ENCODE assay signal across 10 cellular contexts in the genomic region with DNA sequence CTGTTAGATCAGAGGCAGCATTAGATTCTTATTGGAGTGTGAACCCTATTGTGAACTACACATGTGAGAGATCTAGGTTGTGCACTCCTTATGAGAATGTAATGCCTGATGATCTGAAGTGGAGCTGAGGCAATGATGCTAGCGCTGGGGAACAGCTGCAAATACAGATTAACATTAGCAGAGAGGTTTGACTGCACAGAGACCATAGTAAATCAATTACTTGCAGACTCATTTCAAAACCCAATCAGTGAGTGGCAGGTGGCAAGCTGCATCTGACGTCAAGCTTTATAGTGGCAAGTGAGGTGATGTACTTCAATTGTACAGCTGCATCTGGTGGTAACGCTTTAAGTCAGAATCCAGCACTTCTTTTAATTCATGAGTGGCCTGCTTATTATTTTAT.
DNase-seq lines count a peak whose midpoint lies in the region; ATAC-seq and TF ChIP-seq lines count a peak whose summit lies in the region.
"Had no signal": no experiment of that assay in that cellular context is flagged by ENCODE, and none has a peak within 500 bp of the region (broad histone marks: within the 10 kb centered on the region; RNA-seq: fewer than 3 reads in every experiment).

No MANE protein-coding gene starts in this region.

- DNase-seq in SK-N-DZ (ENCODE audit: low spot score) (peak; percentile 57), MM.1S (no peak), HuH-7 (ENCODE audit: low spot score) (no peak), thyroid gland (no peak), mesothelial cell of epicardium (ENCODE audit: low spot score in 2 of 2, unreplicated experiment in 2 of 2) (no peak)
- DNase-seq: SIG-M5 had no signal

- no peak overlapping the region for H3K9ac ChIP-seq in MM.1S (ENCODE audit: low read length)

- H3F3A ChIP-seq in MM.1S (ENCODE audit: insufficient read depth, low read length), result no peaks in the 10 kb centered on the region

- 94 to 97% methylated on average over 3 of the region's 3 CpGs for WGBS in thyroid gland, 2 donors

- H3K4me3 ChIP-seq in MM.1S (ENCODE audit: low read length) (no peak overlapping the region), thyroid gland (replicated peaks in 1 of 3) (no peak overlapping the region)

- H3K27me3 ChIP-seq in MM.1S (replicated peaks; ENCODE audit: insufficient read depth, low read length) (no peaks in the 10 kb centered on the region), thyroid gland (no peaks in the 10 kb centered on the region)

- intact Hi-C loops in thyroid gland (cut with DNase I), result no loop called here

- H3K4me3 Mint-ChIP-seq in mesothelial cell of epicardium, result no peak overlapping the region
- H3K4me3 Mint-ChIP-seq: IgD-negative memory B cell had no signal

- TF ChIP-seq CTCF in MM.1S (IDR thresholded peaks at IDR 0.05; ENCODE audit: low read length), result no peak
- TF ChIP-seq CTCF in thyroid gland (IDR thresholded peaks at IDR 0.05), result no peak
- TF ChIP-seq CTCF in mesothelial cell of epicardium (IDR thresholded peaks at IDR 0.05; ENCODE audit: unreplicated experiment), result no peak

- H3K4me1 ChIP-seq in MM.1S (ENCODE audit: low read length) (0 out of 2 replicates have a peak, but pooled peaks cover 3% of the 10 kb centered on the region), thyroid gland (no peaks in the 10 kb centered on the region)

- H3K79me2 ChIP-seq in MM.1S (ENCODE audit: low read length), result peaks cover 8% of the 10 kb centered on the region; the same call in 1 of the 2 replicates

- no peak overlapping the region for H3K4me2 ChIP-seq in MM.1S (ENCODE audit: low read depth, low read length)

- H3K27me3 Mint-ChIP-seq in mesothelial cell of epicardium (ENCODE audit: low read depth), result no peaks in the 10 kb centered on the region
- H3K27me3 Mint-ChIP-seq: IgD-negative memory B cell had no signal

- H3K36me3 ChIP-seq in MM.1S (replicated peaks; ENCODE audit: insufficient read depth, low read length), result no peaks in the 10 kb centered on the region
- no peaks in the 10 kb centered on the region for H3K36me3 ChIP-seq in thyroid gland

- H2AFZ ChIP-seq in MM.1S (ENCODE audit: low read length), result no peak overlapping the region

- H3K9me3 ChIP-seq in MM.1S (replicated peaks; ENCODE audit: insufficient read depth, low read length) (no peaks in the 10 kb centered on the region), thyroid gland (no peaks in the 10 kb centered on the region)

- ATAC-seq in GM18502 (IDR thresholded peaks at IDR 0.05; ENCODE audit: poor library complexity, unreplicated experiment), result peak; percentile 66
- ATAC-seq in GM19463 (IDR thresholded peaks at IDR 0.05; ENCODE audit: unreplicated experiment), result peak; percentile 83
- ATAC-seq in HG03139 (IDR thresholded peaks at IDR 0.05; ENCODE audit: unreplicated experiment), result peak; percentile 45

- TF ChIP-seq POLR2A in thyroid gland (IDR thresholded peaks at IDR 0.05), result no peak

- no peaks in the 10 kb centered on the region for H3K36me3 Mint-ChIP-seq in mesothelial cell of epicardium

- no peaks in the 10 kb centered on the region for H4K20me1 ChIP-seq in MM.1S (ENCODE audit: insufficient read depth, low read length)

- H3K27ac ChIP-seq in MM.1S (ENCODE audit: low read length) (no peak overlapping the region), thyroid gland (no peak overlapping the region)

- H3K9me3 Mint-ChIP-seq in mesothelial cell of epicardium, result peaks cover 3% of the 10 kb centered on the region
- H3K9me3 Mint-ChIP-seq: IgD-negative memory B cell had no signal

- no peaks in the 10 kb centered on the region for H3K4me1 Mint-ChIP-seq in mesothelial cell of epicardium

- H3K27ac Mint-ChIP-seq in mesothelial cell of epicardium, result no peak overlapping the region

- no peaks in the 10 kb centered on the region for H3K9me2 ChIP-seq in MM.1S (replicated peaks; ENCODE audit: insufficient read depth, low read length)
